ENCODE assay signal across 8 cellular contexts in the genomic region with DNA sequence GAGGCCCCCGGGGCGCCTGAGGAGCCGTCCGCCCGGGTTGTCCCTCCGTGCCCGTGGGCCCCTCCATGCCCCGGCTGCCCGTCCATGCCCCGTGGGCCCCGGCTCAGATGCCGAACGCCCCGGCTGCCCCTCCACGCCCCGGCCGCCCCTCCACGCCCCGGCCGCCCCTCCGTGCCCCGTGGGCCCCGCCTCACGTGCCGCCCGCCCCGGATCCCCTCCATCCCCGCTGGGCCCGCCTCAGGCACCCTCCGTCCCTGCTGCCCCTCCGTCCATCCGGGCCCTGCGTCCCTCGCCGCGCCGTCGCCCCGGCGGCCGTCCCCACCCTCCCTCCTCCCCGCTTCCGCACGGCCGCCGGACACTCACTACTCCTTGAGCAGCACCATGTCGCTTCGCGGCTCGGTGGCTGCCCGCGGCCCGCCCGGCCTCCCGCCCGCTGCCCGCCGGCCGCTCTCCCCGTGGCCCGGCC. TPM values are rescaled to one million over a fixed set of nuclear protein-coding genes. Genes with fewer than 3 reads are reported as not detected.
DNase-seq lines count a peak whose midpoint lies in the region; ATAC-seq and TF ChIP-seq lines count a peak whose summit lies in the region.

No MANE protein-coding gene starts in this region.

- no peaks in the 10 kb centered on the region for H3K27me3 Mint-ChIP-seq in activated naive CD4-positive, alpha-beta T cell treated with anti-CD3 and anti-CD28 coated beads for 36 hours (ENCODE audit: low read depth)
- H3K27me3 Mint-ChIP-seq in osteocyte (ENCODE audit: unreplicated experiment), result no peaks in the 10 kb centered on the region

- no peaks in the 10 kb centered on the region for H3K9me3 ChIP-seq in SK-N-SH

- H3K36me3 Mint-ChIP-seq in activated naive CD4-positive, alpha-beta T cell treated with anti-CD3 and anti-CD28 coated beads for 36 hours (ENCODE audit: low read depth), result peaks cover 1% of the 10 kb centered on the region
- peaks cover 2% of the 10 kb centered on the region for H3K36me3 Mint-ChIP-seq in osteocyte (ENCODE audit: unreplicated experiment)

- H3K27ac ChIP-seq in SK-N-SH (ENCODE audit: low read depth in 2 of 2, low read length in 1 of 2), result peak overlapping the region; percentile 57 to 67; a peak in 3 of 4 replicates

- peak overlapping the region; percentile 67 to 79 for H3K4me3 ChIP-seq in SK-N-SH (ENCODE audit: low read depth in 2 of 2, low read length in 1 of 2)

- peak overlapping the region; percentile 85 for H3K9ac ChIP-seq in SK-N-SH

- 2% methylated on average over 12 of the region's 61 CpGs for WGBS in SK-N-SH (ENCODE audit: low lambda C conversion rate)

- H3K4me3 Mint-ChIP-seq in activated naive CD4-positive, alpha-beta T cell treated with anti-CD3 and anti-CD28 coated beads for 36 hours, result peak overlapping the region; percentile 82
- peak overlapping the region; percentile 86 for H3K4me3 Mint-ChIP-seq in osteocyte (ENCODE audit: unreplicated experiment)

- H3K27ac Mint-ChIP-seq in activated naive CD4-positive, alpha-beta T cell treated with anti-CD3 and anti-CD28 coated beads for 36 hours, result no peak overlapping the region
- H3K27ac Mint-ChIP-seq in osteocyte (ENCODE audit: unreplicated experiment), result no peak overlapping the region

- H4K20me1 ChIP-seq in SK-N-SH (ENCODE audit: insufficient read depth), result peaks cover 44% of the 10 kb centered on the region

- no peak for DNase-seq in activated naive CD4-positive, alpha-beta T cell treated with anti-CD3 and anti-CD28 coated beads for 36 hours
- DNase-seq in activated naive CD4-positive, alpha-beta T cell treated with Interleukin-2 at 50 U/mL for 16 hours, result no peak
- DNase-seq in SK-N-SH, result peak; percentile 85
- peak; percentile 24 for DNase-seq in fibroblast of gingiva (ENCODE audit: low read depth)
- no peak for DNase-seq in osteocyte (ENCODE audit: extremely low spot score, unreplicated experiment)
- DNase-seq in A172 (ENCODE audit: low spot score), result no peak
- no peak for DNase-seq in NCI-H1048 (lab: John Stamatoyannopoulos, UW)

- peaks cover 0 to 6% of the 10 kb centered on the region in 2 experiments for H3K36me3 ChIP-seq in SK-N-SH (replicated peaks in 1 of 2; ENCODE audit: control insufficient read depth in 1 of 2, insufficient read depth in 2 of 2, low read length in 1 of 2)

- H3F3A ChIP-seq in SK-N-SH (replicated peaks; ENCODE audit: insufficient read depth), result no peaks in the 10 kb centered on the region

- peaks cover 0 to 22% of the 10 kb centered on the region in 2 experiments; a peak in 1 of 4 replicates for H3K4me1 ChIP-seq in SK-N-SH (ENCODE audit: control insufficient read depth in 1 of 2, insufficient read depth in 2 of 2, low read depth in 1 of 2, low read length in 1 of 2)

- no peak overlapping the region for H2AFZ ChIP-seq in SK-N-SH (ENCODE audit: low read depth)

- H3K79me2 ChIP-seq in SK-N-SH (ENCODE audit: insufficient read depth), result peaks cover 47% of the 10 kb centered on the region

- CTCF ChIA-PET in activated naive CD4-positive, alpha-beta T cell treated with anti-CD3 and anti-CD28 coated beads for 36 hours (lab: Charles Lee), result no interaction called here
- CTCF ChIA-PET in SK-N-SH (lab: Yijun Ruan, JAX), result interaction anchor here (1.0 to 3.3 kb wide), 2 partner anchors 12 to 197 kb away, joined by 3 to 21 read pairs; no protein-coding TSS in a partner anchor

- peak overlapping the region; percentile 99 for H3K4me2 ChIP-seq in SK-N-SH

- no peaks in the 10 kb centered on the region for H3K9me3 Mint-ChIP-seq in activated naive CD4-positive, alpha-beta T cell treated with anti-CD3 and anti-CD28 coated beads for 36 hours
- no peaks in the 10 kb centered on the region for H3K9me3 Mint-ChIP-seq in osteocyte (ENCODE audit: unreplicated experiment)

- H3K9me2 ChIP-seq in SK-N-SH, result no peaks in the 10 kb centered on the region

- no peak for TF ChIP-seq CTCF in SK-N-SH (IDR thresholded peaks at IDR 0.05)
- TF ChIP-seq CTCF in osteocyte (IDR thresholded peaks at IDR 0.05), result no peak

- peaks cover 43% of the 10 kb centered on the region for H3K4me1 Mint-ChIP-seq in activated naive CD4-positive, alpha-beta T cell treated with anti-CD3 and anti-CD28 coated beads for 36 hours (ENCODE audit: low read depth)
- peaks cover 32% of the 10 kb centered on the region for H3K4me1 Mint-ChIP-seq in osteocyte (ENCODE audit: unreplicated experiment)

- TF ChIP-seq EP300 in SK-N-SH (IDR thresholded peaks at IDR 0.05; ENCODE audit: borderline replicate concordance in 1 of 2, low read depth in 1 of 2, low read length in 1 of 2), result no peak

- H3K27me3 ChIP-seq in SK-N-SH (ENCODE audit: insufficient read depth), result no peaks in the 10 kb centered on the region

- POLR2A ChIA-PET in SK-N-SH (lab: Yijun Ruan, JAX), result interaction anchor here (0.7 kb wide), 1 partner anchor 107 kb away, joined by 3 read pairs; no protein-coding TSS in a partner anchor

- TF ChIP-seq RAD21 in SK-N-SH (IDR thresholded peaks at IDR 0.05; ENCODE audit: low read length), result no peak

- peak; percentile 34 for ATAC-seq in HG02943 (IDR thresholded peaks at IDR 0.05; ENCODE audit: low read depth, unreplicated experiment)

- intact Hi-C loops in activated naive CD4-positive, alpha-beta T cell treated with anti-CD3 and anti-CD28 coated beads for 36 hours (cut with micrococcal nuclease), result loop anchor here (2.0 to 10.0 kb wide), 4 partner anchors 45 to 153 kb away; a partner anchor contains a TSS

TF ChIP-seq in SK-N-SH, 30 proteins besides CTCF, POLR2A, EP300 and RAD21:
- TF ChIP-seq FOSL2 (IDR thresholded peaks at IDR 0.05; ENCODE audit: borderline replicate concordance, low read depth) (no peak), FOXM1 (IDR thresholded peaks at IDR 0.05; ENCODE audit: low read depth) (no peak), MXI1 (IDR thresholded peaks at IDR 0.05; ENCODE audit: low read depth, low read length) (peak; percentile 20; the same call in 1 of the 2 replicates), RFX5 (IDR thresholded peaks at IDR 0.05; ENCODE audit: low read length) (no peak), JUND (IDR thresholded peaks at IDR 0.05) (no peak)
- TF ChIP-seq, protein P1, sequence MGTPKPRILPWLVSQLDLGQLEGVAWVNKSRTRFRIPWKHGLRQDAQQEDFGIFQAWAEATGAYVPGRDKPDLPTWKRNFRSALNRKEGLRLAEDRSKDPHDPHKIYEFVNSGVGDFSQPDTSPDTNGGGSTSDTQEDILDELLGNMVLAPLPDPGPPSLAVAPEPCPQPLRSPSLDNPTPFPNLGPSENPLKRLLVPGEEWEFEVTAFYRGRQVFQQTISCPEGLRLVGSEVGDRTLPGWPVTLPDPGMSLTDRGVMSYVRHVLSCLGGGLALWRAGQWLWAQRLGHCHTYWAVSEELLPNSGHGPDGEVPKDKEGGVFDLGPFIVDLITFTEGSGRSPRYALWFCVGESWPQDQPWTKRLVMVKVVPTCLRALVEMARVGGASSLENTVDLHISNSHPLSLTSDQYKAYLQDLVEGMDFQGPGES (IDR thresholded peaks at IDR 0.05; ENCODE audit: low read depth, low read length), result no peak
- TF ChIP-seq, protein P2, sequence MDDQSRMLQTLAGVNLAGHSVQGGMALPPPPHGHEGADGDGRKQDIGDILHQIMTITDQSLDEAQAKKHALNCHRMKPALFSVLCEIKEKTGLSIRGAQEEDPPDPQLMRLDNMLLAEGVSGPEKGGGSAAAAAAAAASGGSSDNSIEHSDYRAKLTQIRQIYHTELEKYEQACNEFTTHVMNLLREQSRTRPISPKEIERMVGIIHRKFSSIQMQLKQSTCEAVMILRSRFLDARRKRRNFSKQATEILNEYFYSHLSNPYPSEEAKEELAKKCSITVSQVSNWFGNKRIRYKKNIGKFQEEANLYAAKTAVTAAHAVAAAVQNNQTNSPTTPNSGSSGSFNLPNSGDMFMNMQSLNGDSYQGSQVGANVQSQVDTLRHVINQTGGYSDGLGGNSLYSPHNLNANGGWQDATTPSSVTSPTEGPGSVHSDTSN (IDR thresholded peaks at IDR 0.05), result no peak

RNA-seq across cellular contexts. Expression of a gene that starts 0.4 kb away (rescaled TPM):
- 10 to 100 TPM; 23.4 to 26.6 TPM for total RNA-seq in activated naive CD4-positive, alpha-beta T cell treated with anti-CD3 and anti-CD28 coated beads for 36 hours
- polyA plus RNA-seq in SK-N-SH (2012; rRNA removed), result 49.1 and 50.4 TPM in 2 replicates
- 61.3 and 63.1 TPM in 2 replicates for polyA plus RNA-seq in SK-N-SH (2012; cell fraction: cytosol; rRNA removed)
- polyA plus RNA-seq in SK-N-SH (2012; cell fraction: nucleus; rRNA removed), result 43.3 and 69.1 TPM in 2 replicates
- total RNA-seq in osteocyte, result 65.0 and 71.0 TPM in 2 replicates
- total RNA-seq in A172 (2014; rRNA removed; shearing (Covaris generic)), result 31.6 and 45.9 TPM in 2 replicates

RNA-seq across cellular contexts. Expression of a gene that starts 45.8 kb away (rescaled TPM):
- 10 to 100 TPM; 17.1 to 18.2 TPM for total RNA-seq in activated naive CD4-positive, alpha-beta T cell treated with anti-CD3 and anti-CD28 coated beads for 36 hours
- 26.2 and 28.6 TPM in 2 replicates for polyA plus RNA-seq in SK-N-SH (2012; rRNA removed)
- polyA plus RNA-seq in SK-N-SH (2012; cell fraction: cytosol; rRNA removed), result 15.2 and 21.1 TPM in 2 replicates
- polyA plus RNA-seq in SK-N-SH (2012; cell fraction: nucleus; rRNA removed), result 55.3 and 72.1 TPM in 2 replicates
- 44.5 and 49.4 TPM in 2 replicates for total RNA-seq in osteocyte
- total RNA-seq in A172 (2014; rRNA removed; shearing (Covaris generic)), result 36.1 and 40.8 TPM in 2 replicates

Comparison
In these comparisons a context has a peak if more than half of its experiments do, and no peak if none do; other contexts are left out.
1. DNase-seq: peak in SK-N-SH (single experiment) and fibroblast of gingiva (single experiment); none in activated naive CD4-positive, alpha-beta T cell treated with anti-CD3 and anti-CD28 coated beads for 36 hours (single experiment), activated naive CD4-positive, alpha-beta T cell treated with Interleukin-2 at 50 U/mL for 16 hours (single experiment), osteocyte (single experiment), A172 (single experiment) and NCI-H1048 (single experiment).